In genomic region chr19:29277107-29277506, GRCh38 we compare ENCODE assay signal across 8 cellular contexts.
DNase-seq lines count a peak whose midpoint lies in the region; ATAC-seq and TF ChIP-seq lines count a peak whose summit lies in the region.

No MANE protein-coding gene starts in this region.

- no peaks in the 10 kb centered on the region for H3K79me2 ChIP-seq in smooth muscle cell (ENCODE audit: low read depth)

- H3K4me1 Mint-ChIP-seq in activated CD4-positive, alpha-beta T cell treated with anti-CD3 and anti-CD28 coated beads, Interleukin-2, amount 10 ng/mL, durations not matched to agents 7 days and 5 days, result peaks cover 11% of the 10 kb centered on the region

- H2AFZ ChIP-seq in smooth muscle cell (ENCODE audit: low read depth), result no peak overlapping the region

- intact Hi-C loops in transverse colon (cut with DNase I; ENCODE audit: low total_unique reads), result no loop called here
- intact Hi-C loops in posterior vena cava (cut with DNase I), result loop anchor here in 1 of 2 donors (10.0 kb wide), 1 partner anchor 1412 kb away; no protein-coding TSS in a partner anchor

- CTCF ChIA-PET in activated CD4-positive, alpha-beta T cell treated with anti-CD3 and anti-CD28 coated beads, Interleukin-2, amount 10 ng/mL, durations not matched to agents 7 days and 5 days (lab: Charles Lee), result no interaction called here

- in situ Hi-C loops in transverse colon (cut with MboI; ENCODE audit: low pct_ligation_motif_present in 1 of 4, low pct_unique_long_range_greater_than_20kb in 1 of 4, low sequenced_read_pairs in 3 of 4), result no loop called here

- H3K27me3 Mint-ChIP-seq in activated CD4-positive, alpha-beta T cell treated with anti-CD3 and anti-CD28 coated beads, Interleukin-2, amount 10 ng/mL, durations not matched to agents 7 days and 5 days, result peaks cover 1% of the 10 kb centered on the region

- H3K27me3 ChIP-seq in iPS DF 6.9 (ENCODE audit: control insufficient read depth, insufficient read depth, low read length) (no peaks in the 10 kb centered on the region), transverse colon (no peaks in the 10 kb centered on the region), smooth muscle cell (ENCODE audit: low read depth) (peaks cover 19% of the 10 kb centered on the region)

- H3K9me3 Mint-ChIP-seq in activated CD4-positive, alpha-beta T cell treated with anti-CD3 and anti-CD28 coated beads, Interleukin-2, amount 10 ng/mL, durations not matched to agents 7 days and 5 days, result no peaks in the 10 kb centered on the region

- no peaks in the 10 kb centered on the region for H3K36me3 ChIP-seq in iPS DF 6.9 (ENCODE audit: control insufficient read depth, insufficient read depth, low read length)
- no peaks in the 10 kb centered on the region for H3K36me3 ChIP-seq in transverse colon
- H3K36me3 ChIP-seq in smooth muscle cell (ENCODE audit: low read depth), result no peaks in the 10 kb centered on the region

- DNase-seq in CMK (ENCODE audit: low read depth) (peak; percentile 56), HT1080 (ENCODE audit: low read depth) (peak; percentile 80), iPS DF 6.9 (ENCODE audit: low read depth, low spot score) (peak; percentile 33), transverse colon (peak; percentile 17), smooth muscle cell (lab: John Stamatoyannopoulos, UW; ENCODE audit: unreplicated experiment) (no peak), posterior vena cava (ENCODE audit: low spot score) (no peak)
- DNase-seq in activated CD4-positive, alpha-beta T cell treated with anti-CD3 and anti-CD28 coated beads, Interleukin-2, amount 10 ng/mL, durations not matched to agents 7 days and 5 days, result peak; percentile 71

- H3K27ac ChIP-seq in iPS DF 6.9 (ENCODE audit: low read length), result no peak overlapping the region
- H3K27ac ChIP-seq in transverse colon, result no peak overlapping the region
- no peak overlapping the region for H3K27ac ChIP-seq in smooth muscle cell (ENCODE audit: low read depth)

- peak; percentile 80 for ATAC-seq in GM21381 (IDR thresholded peaks at IDR 0.05; ENCODE audit: unreplicated experiment)

- no peak overlapping the region for H3K4me3 Mint-ChIP-seq in activated CD4-positive, alpha-beta T cell treated with anti-CD3 and anti-CD28 coated beads, Interleukin-2, amount 10 ng/mL, durations not matched to agents 7 days and 5 days

- H3K9me3 ChIP-seq in iPS DF 6.9 (ENCODE audit: control insufficient read depth, insufficient read depth, low read length), result no peaks in the 10 kb centered on the region
- no peaks in the 10 kb centered on the region for H3K9me3 ChIP-seq in transverse colon
- no peaks in the 10 kb centered on the region for H3K9me3 ChIP-seq in smooth muscle cell (replicated peaks; ENCODE audit: low read depth)

- peak overlapping the region; percentile 71 for H3K27ac Mint-ChIP-seq in activated CD4-positive, alpha-beta T cell treated with anti-CD3 and anti-CD28 coated beads, Interleukin-2, amount 10 ng/mL, durations not matched to agents 7 days and 5 days

- no peaks in the 10 kb centered on the region for H4K20me1 ChIP-seq in smooth muscle cell (ENCODE audit: low read depth)

- no peak for TF ChIP-seq EP300 in transverse colon (IDR thresholded peaks at IDR 0.05; ENCODE audit: low read depth)

- WGBS in iPS DF 6.9 (ENCODE audit: insufficient coverage, insufficient read length), result no CpG with 5 or more reads among the region's 7 CpGs
- 13 to 27% methylated on average over 1 to 7 of the region's 7 CpGs for whole genome bisulfite sequencing in transverse colon (ENCODE audit: low coverage in 1 of 2), 2 donors
- 48% methylated on average over 7 of the region's 7 CpGs for WGBS in smooth muscle cell (ENCODE audit: low lambda C conversion rate)

- TF ChIP-seq POLR2A in transverse colon (IDR thresholded peaks at IDR 0.05), result no peak

- TF ChIP-seq CTCF in transverse colon (IDR thresholded peaks at IDR 0.05), result no peak
- TF ChIP-seq CTCF in smooth muscle cell (IDR thresholded peaks at IDR 0.05; ENCODE audit: borderline replicate concordance, insufficient read depth, poor library complexity, severe bottlenecking), result no peak

- no peaks in the 10 kb centered on the region for H3F3A ChIP-seq in smooth muscle cell (ENCODE audit: low read depth)

- no peak overlapping the region for H3K4me2 ChIP-seq in smooth muscle cell

- H3K4me3 ChIP-seq in iPS DF 6.9 (ENCODE audit: low read length) (no peak overlapping the region), transverse colon (no peak overlapping the region), smooth muscle cell (no peak overlapping the region)

- POLR2A ChIA-PET in activated CD4-positive, alpha-beta T cell treated with anti-CD3 and anti-CD28 coated beads, Interleukin-2, amount 10 ng/mL, durations not matched to agents 7 days and 5 days (lab: Charles Lee), result no interaction called here

- no peaks in the 10 kb centered on the region for H3K36me3 Mint-ChIP-seq in activated CD4-positive, alpha-beta T cell treated with anti-CD3 and anti-CD28 coated beads, Interleukin-2, amount 10 ng/mL, durations not matched to agents 7 days and 5 days (ENCODE audit: low read depth)

- H3K4me1 ChIP-seq in iPS DF 6.9 (ENCODE audit: control insufficient read depth, insufficient read depth, low read length), result no peaks in the 10 kb centered on the region
- no peaks in the 10 kb centered on the region for H3K4me1 ChIP-seq in transverse colon
- H3K4me1 ChIP-seq in smooth muscle cell (ENCODE audit: low read depth), result no peaks in the 10 kb centered on the region

- no peak overlapping the region for H3K9ac ChIP-seq in smooth muscle cell (ENCODE audit: low read depth)

Comparison
In these comparisons a context has a peak if more than half of its experiments do, and no peak if none do; other contexts are left out.
1. DNase-seq: peak in CMK (single experiment), HT1080 (single experiment), activated CD4-positive, alpha-beta T cell treated with anti-CD3 and anti-CD28 coated beads, Interleukin-2, amount 10 ng/mL, durations not matched to agents 7 days and 5 days (single experiment), iPS DF 6.9 (single experiment) and transverse colon (single experiment); none in smooth muscle cell (single experiment) and posterior vena cava (single experiment).